In the genomic region with DNA sequence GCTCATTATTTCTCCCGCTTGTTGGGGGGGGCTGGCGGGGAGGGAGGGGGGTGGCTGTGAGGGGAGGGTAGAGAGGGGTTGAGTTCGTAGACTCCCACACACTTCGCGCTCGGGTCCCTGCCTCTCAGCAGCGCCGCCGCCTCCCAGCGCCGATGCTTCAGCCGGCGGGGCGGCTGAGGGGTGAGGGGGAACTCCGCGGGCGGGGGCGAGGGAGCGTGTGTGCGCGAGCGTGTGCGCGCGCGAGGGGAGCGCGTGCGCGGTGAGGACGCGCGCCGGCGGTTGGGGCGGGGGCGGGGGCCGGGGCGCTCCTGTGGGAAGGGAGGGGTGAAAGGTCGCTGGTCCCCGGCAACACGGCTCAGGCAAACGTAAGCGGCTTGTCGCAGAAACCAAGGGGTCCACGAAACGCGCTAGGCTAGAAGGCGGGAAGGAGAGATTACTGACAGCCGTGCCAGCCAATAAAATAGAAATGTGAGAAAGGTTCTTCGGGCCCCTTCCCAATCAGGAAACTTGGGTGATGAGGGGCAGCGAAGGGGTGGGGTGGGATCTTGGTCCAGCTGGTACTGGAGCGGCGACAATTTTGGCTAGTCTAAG, we compare ENCODE assay signal across 8 cellular contexts. TPM values are rescaled to one million over a fixed set of nuclear protein-coding genes. Genes with fewer than 3 reads are reported as not detected.
A peak's percentile ranks its signal among the peaks of the same experiment; 100 is the strongest.
DNase-seq lines count a peak whose midpoint lies in the region; TF ChIP-seq lines count a peak whose summit lies in the region.

No MANE protein-coding gene starts in this region.

- H3K4me1 Mint-ChIP-seq in chondrocyte (ENCODE audit: low read depth) = peaks cover 22% of the 10 kb centered on the region

- peaks cover 10% of the 10 kb centered on the region for H3K4me1 ChIP-seq in PC-9 (replicated peaks; ENCODE audit: insufficient read depth)
- H3K4me1 ChIP-seq in skeletal muscle satellite cell (ENCODE audit: control insufficient read depth, insufficient read depth, low read length) = peaks cover 13% of the 10 kb centered on the region

- intact Hi-C loops in PC-9 (cut with micrococcal nuclease; ENCODE audit: unreplicated experiment) = no loop called here

- no peaks in the 10 kb centered on the region for H3K9me2 ChIP-seq in PC-9 (ENCODE audit: insufficient read depth)

- no TSS peak for BruUV-seq in PC-9 (replicated peaks; lab: Mats Ljungman, UMichigan)

- H3K27me3 ChIP-seq in PC-9 (ENCODE audit: insufficient read depth, low read depth) (no peaks in the 10 kb centered on the region), skeletal muscle satellite cell (ENCODE audit: control insufficient read depth, insufficient read depth, low read length) (peaks cover 26% of the 10 kb centered on the region)

- peak overlapping the region; percentile 53 for H3K27ac Mint-ChIP-seq in chondrocyte (ENCODE audit: unreplicated experiment)

- POLR2A ChIA-PET in PC-9 (lab: Charles Lee; ENCODE audit: unreplicated experiment) = no interaction called here

- H3K36me3 Mint-ChIP-seq in chondrocyte (ENCODE audit: low read depth) = no peaks in the 10 kb centered on the region

- DNase-seq in Caki2 (ENCODE audit: low read depth) = peak; percentile 79
- peak; percentile 34 for DNase-seq in HT-29 (ENCODE audit: low spot score)
- DNase-seq in PC-9 = peak; percentile 57 to 60
- peak; percentile 68 for DNase-seq in chondrocyte (ENCODE audit: low spot score)
- peak; percentile 96 for DNase-seq in islet precursor cell
- DNase-seq in SIG-M5 (lab: John Stamatoyannopoulos, UW) = no peak
- DNase-seq in NOMO-1 treated with DMSO at 0.1 percent for 48 hours (lab: John Stamatoyannopoulos, UW; ENCODE audit: unreplicated experiment) = no peak

- peak overlapping the region; percentile 74 for H2AFZ ChIP-seq in PC-9

- H3K36me3 ChIP-seq in PC-9 (ENCODE audit: low read depth) (no peaks in the 10 kb centered on the region), skeletal muscle satellite cell (ENCODE audit: insufficient read depth, low read length) (no peaks in the 10 kb centered on the region)

- H3K9me3 ChIP-seq in PC-9 (ENCODE audit: insufficient read depth, low read depth) (no peaks in the 10 kb centered on the region), skeletal muscle satellite cell (replicated peaks; ENCODE audit: low read length) (no peaks in the 10 kb centered on the region)

- peak overlapping the region; percentile 80 for H3K4me3 Mint-ChIP-seq in chondrocyte (ENCODE audit: unreplicated experiment)

- CTCF ChIA-PET in PC-9 (lab: Charles Lee) = no interaction called here

- H3K79me2 ChIP-seq in PC-9 (ENCODE audit: low read depth) = no peaks in the 10 kb centered on the region

- H3K27me3 Mint-ChIP-seq in chondrocyte (ENCODE audit: low read depth) = peaks cover 24% of the 10 kb centered on the region

- TF ChIP-seq CTCF in PC-9 (conservative IDR thresholded peaks at IDR 0.05) (no peak), chondrocyte (IDR thresholded peaks at IDR 0.05) (no peak)

- H3F3A ChIP-seq in PC-9 (ENCODE audit: insufficient read depth, low read depth) = no peaks in the 10 kb centered on the region

- no peak overlapping the region for H3K27ac ChIP-seq in PC-9

- H4K20me1 ChIP-seq in PC-9 (ENCODE audit: insufficient read depth) = no peaks in the 10 kb centered on the region

- H3K9me3 Mint-ChIP-seq in chondrocyte (ENCODE audit: low read depth) = no peaks in the 10 kb centered on the region

- H3K4me3 ChIP-seq in PC-9 (peak overlapping the region; percentile 70), skeletal muscle satellite cell (ENCODE audit: low read length) (peak overlapping the region; percentile 86)

- H3K4me2 ChIP-seq in PC-9 (peak overlapping the region; percentile 70), skeletal muscle satellite cell (ENCODE audit: low read length) (peak overlapping the region; percentile 92)

- in situ Hi-C loops in Caki2 (cut with HindIII; ENCODE audit: low pct_unique_long_range_greater_than_20kb, low sequenced_read_pairs) = no loop called here

- peak overlapping the region; percentile 28 for H3K9ac ChIP-seq in skeletal muscle satellite cell (ENCODE audit: low read depth, low read length)

RNA-seq across cellular contexts. Expression of gene NOVA1, which starts 0.3 kb away (rescaled TPM):
- 2.3 TPM in 1 of 2 replicates, not detected in the other for total RNA-seq in Caki2 (2014; rRNA removed; shearing (Covaris generic); ENCODE audit: low replicate concordance)
- total RNA-seq in HT-29 (2014; rRNA removed; shearing (Covaris generic)) = 0.10 and 0.37 TPM in 2 replicates
- total RNA-seq in PC-9 (2021) (0.68 and 1.1 TPM in 2 replicates), chondrocyte (0.97 to 5.4 TPM (median 1.1 TPM) in 3 replicates)
- 7.0 and 8.9 TPM in 2 replicates for total RNA-seq in skeletal muscle satellite cell (2012; rRNA removed)

Comparison
In these comparisons a context has a peak if more than half of its experiments do, and no peak if none do; other contexts are left out.
1. DNase-seq: peak in Caki2 (single experiment), HT-29 (single experiment), PC-9 (2 of 2), chondrocyte (single experiment) and islet precursor cell (single experiment); none in SIG-M5 (single experiment) and NOMO-1 treated with DMSO at 0.1 percent for 48 hours (single experiment).